20 cellular contexts compared by ENCODE assay signal in genomic region chr13:87093399-87093798, GRCh38.
"Had no signal": no experiment of that assay in that cellular context is flagged by ENCODE, and none has a peak within 500 bp of the region (broad histone marks: within the 10 kb centered on the region; RNA-seq: fewer than 3 reads in every experiment).

No MANE protein-coding gene starts in this region.

- H3K79me2 ChIP-seq: parathyroid adenoma had no signal

- H3K4me1 ChIP-seq: gastroesophageal sphincter, left ventricle myocardium inferior, parathyroid adenoma, prostate gland, right lobe of liver, suprapubic skin, thyroid gland had no signal

- DNase-seq: cortex of kidney; dorsolateral prefrontal cortex; effector CD8-positive, alpha-beta T cell; foreskin fibroblast; glutamatergic neuron; left ventricle myocardium inferior; mesenchymal stem cell; naive B cell; retina; right lobe of liver; stimulated activated CD4-positive, alpha-beta T cell treated with anti-CD3 and anti-CD28 coated beads, Interleukin-4, amount 100 ng/mL, for 1 hour; stimulated activated CD8-positive, alpha-beta memory T cell treated with anti-CD3 and anti-CD28 coated beads, Interleukin-4, amount 100 ng/mL, for 48 hours; stimulated activated naive CD8-positive, alpha-beta T cell treated with anti-CD3 and anti-CD28 coated beads, Interleukin-15, Interleukin-2, amounts not matched to agents 100 U/mL and 50 U/mL, for 24 hours; thyroid gland had no signal

- H3K27me3 ChIP-seq: dorsolateral prefrontal cortex, gastroesophageal sphincter, right lobe of liver, suprapubic skin, thyroid gland had no signal

- H3K36me3 ChIP-seq: gastroesophageal sphincter, left ventricle myocardium inferior, prostate gland, right lobe of liver, suprapubic skin, thyroid gland had no signal

- H2AFZ ChIP-seq: parathyroid adenoma had no signal

- H3K9me3 ChIP-seq: gastroesophageal sphincter, left ventricle myocardium inferior, prostate gland, right lobe of liver, suprapubic skin, thyroid gland had no signal

- ATAC-seq: gastroesophageal sphincter; right lobe of liver; stimulated activated effector memory CD8-positive, alpha-beta T cell treated with anti-CD3 and anti-CD28 coated beads, Interleukin-12 subunit alpha, Interleukin-12 subunit beta, amount 100 ng/mL, for 72 hours; stimulated activated naive CD8-positive, alpha-beta T cell treated with anti-CD3 and anti-CD28 coated beads, Interleukin-15, Interleukin-2, amounts not matched to agents 100 U/mL and 50 U/mL, for 24 hours had no signal

- H3K4me3 ChIP-seq: dorsolateral prefrontal cortex, gastroesophageal sphincter, left ventricle myocardium inferior, lung, prostate gland, right lobe of liver, suprapubic skin, thyroid gland had no signal

- H3K9ac ChIP-seq: parathyroid adenoma had no signal

- H3K27ac ChIP-seq: dorsolateral prefrontal cortex, gastroesophageal sphincter, left ventricle myocardium inferior, parathyroid adenoma, prostate gland, right lobe of liver, suprapubic skin, thyroid gland had no signal
